ENCODE assay signal across 8 cellular contexts in genomic region chr4:133149364-133149695, GRCh38. TPM values are rescaled to one million over a fixed set of nuclear protein-coding genes. Genes with fewer than 3 reads are reported as not detected.
DNase-seq lines count a peak whose midpoint lies in the region; ATAC-seq, FAIRE-seq and TF ChIP-seq lines count a peak whose summit lies in the region.

No MANE protein-coding gene starts in this region.

- H3K9me3 ChIP-seq in adipocyte (ENCODE audit: control insufficient read depth, low read length), result no peaks in the 10 kb centered on the region
- no peaks in the 10 kb centered on the region for H3K9me3 ChIP-seq in kidney (ENCODE audit: control insufficient read depth in 1 of 2, low read length in 2 of 2)
- H3K9me3 ChIP-seq in subcutaneous abdominal adipose tissue (ENCODE audit: control insufficient read depth in 5 of 5, low read length in 5 of 5), result peaks cover 0 to 2% (median 0%) of the 10 kb centered on the region in 5 donors

- no peak for ATAC-seq in GM21515 (IDR thresholded peaks at IDR 0.05; ENCODE audit: unreplicated experiment)

- no peak for FAIRE-seq in kidney (lab: Jason Lieb, UNC)

- peaks cover 2% of the 10 kb centered on the region for H3K36me3 Mint-ChIP-seq in T-helper 2 cell treated with Interferon-gamma antibody and Interleukin-4, amounts not matched to agents 5 μg/mL and 100 μg/mL, for 36 hours (ENCODE audit: low read depth)

- H3K9ac ChIP-seq in adipocyte (ENCODE audit: low read length) (peak overlapping the region; percentile 22), kidney (ENCODE audit: low read length in 2 of 2) (no peak overlapping the region), subcutaneous abdominal adipose tissue (ENCODE audit: low read length in 5 of 5) (peak overlapping the region in 2 of 5 donors; percentile 26 to 46)

- H3K27ac ChIP-seq in kidney (ENCODE audit: low read depth in 2 of 2, low read length in 2 of 2), result no peak overlapping the region
- no peak overlapping the region for H3K27ac ChIP-seq in subcutaneous abdominal adipose tissue (ENCODE audit: low read depth, low read length)

- intact Hi-C loops in kidney (cut with DNase I), result no loop called here

- H3K27me3 ChIP-seq in adipocyte (replicated peaks; ENCODE audit: control insufficient read depth, insufficient read depth, low read length), result peaks cover 69% of the 10 kb centered on the region
- peaks cover 40 to 69% (median 43%) of the 10 kb centered on the region in 5 donors for H3K27me3 ChIP-seq in subcutaneous abdominal adipose tissue (ENCODE audit: control insufficient read depth in 5 of 5, insufficient read depth in 4 of 5, low read length in 5 of 5)

- H3K4me3 Mint-ChIP-seq in T-helper 2 cell treated with Interferon-gamma antibody and Interleukin-4, amounts not matched to agents 5 μg/mL and 100 μg/mL, for 36 hours, result peak overlapping the region; percentile 71

- H3K4me1 ChIP-seq in adipocyte (ENCODE audit: control insufficient read depth, insufficient read depth, low read length), result peaks cover 45% of the 10 kb centered on the region
- H3K4me1 ChIP-seq in kidney (ENCODE audit: control insufficient read depth in 1 of 2, insufficient read depth in 1 of 2, low read depth in 1 of 2, low read length in 2 of 2), result peaks cover 13 to 21% of the 10 kb centered on the region in 2 donors
- peaks cover 7 to 71% (median 69%) of the 10 kb centered on the region in 5 donors for H3K4me1 ChIP-seq in subcutaneous abdominal adipose tissue (ENCODE audit: control insufficient read depth in 5 of 5, insufficient read depth in 5 of 5, low read length in 5 of 5)

- TF ChIP-seq CTCF in kidney (IDR thresholded peaks at IDR 0.05; ENCODE audit: borderline replicate concordance, extremely low read depth, insufficient read depth), result no peak

- no peaks in the 10 kb centered on the region for H3K9me3 Mint-ChIP-seq in T-helper 2 cell treated with Interferon-gamma antibody and Interleukin-4, amounts not matched to agents 5 μg/mL and 100 μg/mL, for 36 hours

- peaks cover 81% of the 10 kb centered on the region for H3K27me3 Mint-ChIP-seq in T-helper 2 cell treated with Interferon-gamma antibody and Interleukin-4, amounts not matched to agents 5 μg/mL and 100 μg/mL, for 36 hours (ENCODE audit: low read depth)

- peak overlapping the region; percentile 47 for H3K27ac Mint-ChIP-seq in T-helper 2 cell treated with Interferon-gamma antibody and Interleukin-4, amounts not matched to agents 5 μg/mL and 100 μg/mL, for 36 hours

- H3K36me3 ChIP-seq in adipocyte (ENCODE audit: control insufficient read depth, insufficient read depth, low read length, severe bottlenecking) (no peaks in the 10 kb centered on the region), kidney (ENCODE audit: control insufficient read depth in 1 of 2, insufficient read depth in 2 of 2, low read length in 2 of 2) (no peaks in the 10 kb centered on the region), subcutaneous abdominal adipose tissue (ENCODE audit: control insufficient read depth in 5 of 5, insufficient read depth in 5 of 5, low read length in 5 of 5) (no peaks in the 10 kb centered on the region)

- DNase-seq in T-helper 2 cell treated with Interferon-gamma antibody and Interleukin-4, amounts not matched to agents 5 μg/mL and 100 μg/mL, for 36 hours (ENCODE audit: low spot score), result no peak
- DNase-seq in T-helper 2 cell, result no peak
- DNase-seq in adipocyte (ENCODE audit: low read depth), result no peak
- no peak for DNase-seq in kidney
- DNase-seq in NK-92 treated with Interleukin-12 subunit alpha and Interleukin-12 subunit beta, amount 100 ng/mL, for 24 hours (lab: John Stamatoyannopoulos, UW), result no peak
- DNase-seq in activated gamma-delta T cell treated with Interleukin-2 at 50 U/mL for 16 hours, result no peak

- H3K4me3 ChIP-seq in adipocyte (ENCODE audit: low read length) (peak overlapping the region; percentile 81), kidney (ENCODE audit: low read length in 2 of 2) (peak overlapping the region; percentile 62 to 79), subcutaneous abdominal adipose tissue (ENCODE audit: low read depth in 1 of 5, low read length in 5 of 5) (peak overlapping the region; percentile 56 to 76 (median 58))

- H3K4me1 Mint-ChIP-seq in T-helper 2 cell treated with Interferon-gamma antibody and Interleukin-4, amounts not matched to agents 5 μg/mL and 100 μg/mL, for 36 hours (ENCODE audit: low read depth), result peaks cover 15% of the 10 kb centered on the region

RNA-seq across cellular contexts. Expression of gene PCDH10, which starts 0.2 kb away (rescaled TPM):
- 5.5 TPM for total RNA-seq in kidney
- 0.69 TPM for polyA plus RNA-seq in kidney (ENCODE audit: insufficient read depth, low read depth, low replicate concordance)
